8 cellular contexts compared by ENCODE assay signal in the genomic region with DNA sequence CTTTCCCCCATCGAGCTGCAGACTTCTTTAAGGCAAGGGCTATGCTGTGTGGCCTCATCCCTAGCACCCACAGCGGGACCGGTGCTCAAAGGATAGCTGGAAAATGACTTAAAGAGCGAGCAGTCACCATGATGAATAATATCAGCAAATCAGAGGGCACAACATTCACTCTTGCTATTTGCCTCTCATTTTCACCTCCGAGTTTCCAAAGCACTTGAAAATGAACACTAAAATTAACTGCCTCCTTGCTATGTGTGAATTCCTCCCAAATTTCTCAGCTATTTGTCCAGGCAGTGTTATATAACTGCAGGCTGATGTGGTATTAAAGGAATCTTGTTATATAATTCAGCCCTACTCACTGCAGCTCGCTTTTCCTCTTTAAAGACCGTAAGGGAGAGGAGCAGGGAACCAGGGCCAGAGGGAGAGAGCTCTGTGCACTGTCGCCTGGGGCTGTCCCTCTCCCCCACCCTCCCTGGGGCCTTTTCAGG. TPM values are rescaled to one million over a fixed set of nuclear protein-coding genes. Genes with fewer than 3 reads are reported as not detected.
DNase-seq lines count a peak whose midpoint lies in the region; ATAC-seq, FAIRE-seq and TF ChIP-seq lines count a peak whose summit lies in the region.

No MANE protein-coding gene starts in this region.

- H3K79me1 ChIP-seq in H9 (ENCODE audit: insufficient read depth, low read depth, low read length, poor library complexity, severe bottlenecking), result no peaks in the 10 kb centered on the region

- no peaks in the 10 kb centered on the region for H3K36me3 ChIP-seq in astrocyte (ENCODE audit: insufficient read depth, low read length)

- H2BK15ac ChIP-seq in H9 (ENCODE audit: low read depth, low read length), result no peak overlapping the region

- no peak overlapping the region for H4K91ac ChIP-seq in H9 (ENCODE audit: insufficient read length, low read depth, low read length)

- no peak overlapping the region for H3K9ac ChIP-seq in H9 (ENCODE audit: extremely low read depth, insufficient read length, low read length)
- peak overlapping the region; percentile 32 for H3K9ac ChIP-seq in astrocyte (ENCODE audit: low read length)

- no peak overlapping the region for H2BK5ac ChIP-seq in H9 (ENCODE audit: insufficient read length, low read length)

- peak overlapping the region; percentile 51 for H3K4me3 ChIP-seq in astrocyte (ENCODE audit: insufficient read depth, low read depth, low read length)

- no peak overlapping the region for H3K18ac ChIP-seq in H9 (ENCODE audit: insufficient read length, low read depth, low read length)

- no peak overlapping the region for H3K23ac ChIP-seq in H9 (ENCODE audit: insufficient read length, low read depth, low read length)

- no peaks in the 10 kb centered on the region for H4K20me1 ChIP-seq in H9 (ENCODE audit: control insufficient read depth, insufficient read depth, insufficient read length)
- peaks cover 14% of the 10 kb centered on the region for H4K20me1 ChIP-seq in astrocyte (ENCODE audit: insufficient read depth, low read length)

- no peak overlapping the region for H4K5ac ChIP-seq in H9 (ENCODE audit: insufficient read length, low read depth, low read length)

- H3K27ac ChIP-seq in H9 (ENCODE audit: insufficient read length, low read depth, low read length) (no peak overlapping the region), astrocyte (ENCODE audit: low read depth, low read length) (no peak overlapping the region)

- H3K4me1 ChIP-seq in H9 (ENCODE audit: insufficient read depth, low read length) (no peaks in the 10 kb centered on the region; the same call in 1 of the 2 replicates), astrocyte (ENCODE audit: insufficient read depth, low read length) (peaks cover 14% of the 10 kb centered on the region)

- H3K36me3 Mint-ChIP-seq in H9 (ENCODE audit: insufficient read depth in 1 of 3, low read depth in 3 of 3), result no peaks in the 10 kb centered on the region; a peak in 1 of 7 replicates
- H3K36me3 Mint-ChIP-seq in astrocyte (ENCODE audit: low read depth, unreplicated experiment), result peaks cover 1% of the 10 kb centered on the region
- no peaks in the 10 kb centered on the region for H3K36me3 Mint-ChIP-seq in stimulated activated naive B cell treated with anti-CD40 and anti-IgM and Interleukin-4, amounts not matched to agents 10 μg/mL and 1 μg/mL and 100 μg/mL, for 72 hours

- H2BK20ac ChIP-seq in H9 (ENCODE audit: low read depth, low read length, poor library complexity, severe bottlenecking), result no peak overlapping the region

- no peak for DNase-seq in H9
- peak; percentile 39 for DNase-seq in astrocyte (ENCODE audit: low read depth)
- DNase-seq in inferior parietal cortex (ENCODE audit: extremely low spot score), result peak; percentile 61
- no peak for DNase-seq in stimulated activated naive B cell treated with anti-CD40 and anti-IgM and Interleukin-4, amounts not matched to agents 10 μg/mL and 1 μg/mL and 100 μg/mL, for 72 hours
- DNase-seq in posterior cingulate gyrus, result no peak
- DNase-seq in omental fat pad (ENCODE audit: low spot score), result no peak
- DNase-seq in DMS 273 (lab: John Stamatoyannopoulos, UW; ENCODE audit: unreplicated experiment), result no peak

- H3K27me3 Mint-ChIP-seq in H9 (ENCODE audit: low read depth) (peaks cover 87% of the 10 kb centered on the region), astrocyte (ENCODE audit: low read depth, unreplicated experiment) (peaks cover 52% of the 10 kb centered on the region)
- peaks cover 60 to 75% of the 10 kb centered on the region in 2 donors for H3K27me3 Mint-ChIP-seq in stimulated activated naive B cell treated with anti-CD40 and anti-IgM and Interleukin-4, amounts not matched to agents 10 μg/mL and 1 μg/mL and 100 μg/mL, for 72 hours

- no CpG with 5 or more reads among the region's 8 CpGs for WGBS in H9 (ENCODE audit: extremely low coverage, insufficient read length, low lambda C conversion rate)

- H3K4ac ChIP-seq in H9 (ENCODE audit: low read depth, low read length), result no peak overlapping the region

- H2BK120ac ChIP-seq in H9 (ENCODE audit: low read depth, low read length, poor library complexity, severe bottlenecking), result no peak overlapping the region

- no peak overlapping the region for H3K56ac ChIP-seq in H9 (ENCODE audit: insufficient read length, low read depth, low read length)

- peak overlapping the region; percentile 58 to 82 for H3K4me3 Mint-ChIP-seq in H9
- peak overlapping the region; percentile 86 for H3K4me3 Mint-ChIP-seq in astrocyte (ENCODE audit: unreplicated experiment)
- H3K4me3 Mint-ChIP-seq in stimulated activated naive B cell treated with anti-CD40 and anti-IgM and Interleukin-4, amounts not matched to agents 10 μg/mL and 1 μg/mL and 100 μg/mL, for 72 hours, result peak overlapping the region; percentile 75 to 81

- no peak for TF ChIP-seq CTCF in H9 (conservative IDR thresholded peaks at IDR 0.05)
- no peak for TF ChIP-seq CTCF in astrocyte (IDR thresholded peaks at IDR 0.05; ENCODE audit: insufficient read depth, low read depth, low read length)
- no peak for TF ChIP-seq CTCF in omental fat pad (IDR thresholded peaks at IDR 0.05)

- H3K27ac Mint-ChIP-seq in H9 (no peak overlapping the region; a peak in 1 of 7 replicates), astrocyte (ENCODE audit: unreplicated experiment) (no peak overlapping the region)
- peak overlapping the region; percentile 51 for H3K27ac Mint-ChIP-seq in stimulated activated naive B cell treated with anti-CD40 and anti-IgM and Interleukin-4, amounts not matched to agents 10 μg/mL and 1 μg/mL and 100 μg/mL, for 72 hours

- H2BK12ac ChIP-seq in H9 (ENCODE audit: insufficient read length, low read depth, low read length), result no peak overlapping the region

- peak overlapping the region; percentile 15 for H3K4me2 ChIP-seq in H9 (ENCODE audit: insufficient read depth, insufficient read length, low read length)
- peak overlapping the region; percentile 80 for H3K4me2 ChIP-seq in astrocyte (ENCODE audit: low read length)

- H3K27me3 ChIP-seq in H9 (ENCODE audit: insufficient read depth, low read length), result peaks cover 9% of the 10 kb centered on the region; the same call in 1 of the 2 replicates
- H3K27me3 ChIP-seq in astrocyte (ENCODE audit: insufficient read depth, low read length), result peaks cover 21% of the 10 kb centered on the region

- intact Hi-C loops in posterior cingulate gyrus (cut with DNase I), result no loop called here

- H3K23me2 ChIP-seq in H9 (ENCODE audit: insufficient read length, low read depth, low read length, poor library complexity, severe bottlenecking), result peaks cover 8% of the 10 kb centered on the region

- no peaks in the 10 kb centered on the region for H3K9me3 ChIP-seq in H9 (ENCODE audit: control insufficient read depth, low read depth, low read length)
- H3K9me3 ChIP-seq in astrocyte (ENCODE audit: insufficient read depth, low read depth, low read length), result no peaks in the 10 kb centered on the region

- H3K4me1 Mint-ChIP-seq in H9 (peaks cover 12 to 31% of the 10 kb centered on the region in 2 experiments), astrocyte (ENCODE audit: low read depth, unreplicated experiment) (peaks cover 16% of the 10 kb centered on the region)
- peaks cover 16 to 19% of the 10 kb centered on the region in 2 donors for H3K4me1 Mint-ChIP-seq in stimulated activated naive B cell treated with anti-CD40 and anti-IgM and Interleukin-4, amounts not matched to agents 10 μg/mL and 1 μg/mL and 100 μg/mL, for 72 hours

- H2AFZ ChIP-seq in H9 (ENCODE audit: low read length) (no peak overlapping the region), astrocyte (ENCODE audit: low read depth, low read length) (peak overlapping the region; percentile 29)

- no peak overlapping the region for H2AK5ac ChIP-seq in H9 (ENCODE audit: insufficient read length, low read length)

- H4K8ac ChIP-seq in H9 (replicated peaks; ENCODE audit: insufficient read length, low read depth, low read length), result no peak overlapping the region

- no peak overlapping the region for H3K14ac ChIP-seq in H9 (ENCODE audit: insufficient read depth, low read length)

- no peak for FAIRE-seq in astrocyte (lab: Jason Lieb, UNC)

- H3K79me2 ChIP-seq in H9 (ENCODE audit: insufficient read depth, low read length) (no peaks in the 10 kb centered on the region; the same call in 1 of the 2 replicates), astrocyte (ENCODE audit: insufficient read depth, low read length) (no peaks in the 10 kb centered on the region)

- no peak overlapping the region for H3T11ph ChIP-seq in H9 (ENCODE audit: low read length)

- no peaks in the 10 kb centered on the region; a peak in 1 of 5 replicates for H3K9me3 Mint-ChIP-seq in H9
- peaks cover 2% of the 10 kb centered on the region for H3K9me3 Mint-ChIP-seq in astrocyte (ENCODE audit: unreplicated experiment)
- H3K9me3 Mint-ChIP-seq in stimulated activated naive B cell treated with anti-CD40 and anti-IgM and Interleukin-4, amounts not matched to agents 10 μg/mL and 1 μg/mL and 100 μg/mL, for 72 hours, result no peaks in the 10 kb centered on the region

- no peak for ATAC-seq in stimulated activated naive B cell treated with anti-CD40 and anti-IgM and Interleukin-4, amounts not matched to agents 10 μg/mL and 1 μg/mL and 100 μg/mL, for 72 hours (replicated peaks)
- ATAC-seq in omental fat pad (ENCODE audit: low FRiP score), result no peak
- ATAC-seq in GM21786 (IDR thresholded peaks at IDR 0.05; ENCODE audit: unreplicated experiment), result no peak

RNA-seq across cellular contexts. Expression of a gene that starts 1.5 kb away (rescaled TPM):
- total RNA-seq in H9 (2021), result 0.07 and 0.35 TPM in 2 replicates
- 3.7 and 4.8 TPM in 2 replicates for total RNA-seq in astrocyte
- 1 to 10 TPM in 2 of 4 donors, under 1 TPM in 2; 0.63 to 2.7 (median 1.2) TPM for total RNA-seq in omental fat pad

RNA-seq across cellular contexts. Expression of a gene that starts 35.4 kb away (rescaled TPM):
- 15.5 and 18.1 TPM in 2 replicates for total RNA-seq in H9 (2021)
- total RNA-seq in astrocyte, result 9.6 and 9.8 TPM in 2 replicates
- total RNA-seq in omental fat pad, result 10 to 100 TPM; 35.8 to 63.6 (median 37.3) TPM

RNA-seq across cellular contexts. Expression of a gene that starts 43.8 kb away (rescaled TPM):
- total RNA-seq in H9 (2021), result 163 and 176 TPM in 2 replicates
- 6.8 and 11.9 TPM in 2 replicates for total RNA-seq in astrocyte
- total RNA-seq in omental fat pad, result 1 to 10 TPM in 3 of 4 donors, under 1 TPM in 1; 0.46 to 9.8 (median 1.5) TPM

Comparison
In these comparisons a context has a peak if more than half of its experiments do, and no peak if none do; other contexts are left out.
1. DNase-seq: peak in astrocyte (single experiment) and inferior parietal cortex (single experiment); none in H9 (single experiment), stimulated activated naive B cell treated with anti-CD40 and anti-IgM and Interleukin-4, amounts not matched to agents 10 μg/mL and 1 μg/mL and 100 μg/mL, for 72 hours (single experiment), posterior cingulate gyrus (0 of 10), omental fat pad (single experiment) and DMS 273 (single experiment).
2. RNA of a gene that starts 43.8 kb away (total RNA-seq): 163 to 176 TPM in H9; 6.8 to 11.9 TPM in astrocyte and 0.46 to 9.8 TPM in omental fat pad; every median in the first group is over 10 times any median in the second.
3. Peak in every context shown above with its lines, with median percentiles within 50 percentile points of each other: H3K4me3 Mint-ChIP-seq.